ENCODE assay signal across 17 cellular contexts in genomic region chr16:61681673-61682072, GRCh38.
DNase-seq lines count a peak whose midpoint lies in the region; ATAC-seq lines count a peak whose summit lies in the region.
"Had no signal": no experiment of that assay in that cellular context is flagged by ENCODE, and none has a peak within 500 bp of the region (broad histone marks: within the 10 kb centered on the region; RNA-seq: fewer than 3 reads in every experiment).

No MANE protein-coding gene starts in this region.

- DNase-seq in NCI-H748 (lab: John Stamatoyannopoulos, UW; ENCODE audit: unreplicated experiment) (peak; percentile 8), NCI-H748 treated with DMSO at 0.1 percent for 48 hours (lab: John Stamatoyannopoulos, UW) (no peak), medulla oblongata (ENCODE audit: extremely low spot score) (peak; percentile 54), superior temporal gyrus (ENCODE audit: extremely low spot score) (peak; percentile 80), T1000 (lab: John Stamatoyannopoulos, UW) (no peak)
- DNase-seq: 8988T; AML-193; Calu3; CD4-positive, CD25-positive, alpha-beta regulatory T cell; DMS 273 treated with DMSO at 0.1 percent for 48 hours; DMS79 treated with DMSO at 0.1 percent for 48 hours; EL; HCEC 1CT had no signal

- ATAC-seq in HG02852 (IDR thresholded peaks at IDR 0.05; ENCODE audit: unreplicated experiment): no peak
- ATAC-seq in GM18868 (IDR thresholded peaks at IDR 0.05; ENCODE audit: unreplicated experiment): no peak

- peak overlapping the region; percentile 11 for H3K27ac ChIP-seq in cingulate gyrus (ENCODE audit: low read depth, low read length)
- H3K27ac ChIP-seq: BLaER1 treated with 17β-estradiol and CSF1 and Interleukin-3, amounts not matched to agents 10 nM and 100 nM had no signal

Comparison
In these comparisons a context has a peak if more than half of its experiments do, and no peak if none do; other contexts are left out.
1. DNase-seq: peak in NCI-H748 (single experiment), medulla oblongata (single experiment) and superior temporal gyrus (single experiment); none in NCI-H748 treated with DMSO at 0.1 percent for 48 hours (single experiment) and T1000 (single experiment).